ENCODE assay signal across 8 cellular contexts in the genomic region with DNA sequence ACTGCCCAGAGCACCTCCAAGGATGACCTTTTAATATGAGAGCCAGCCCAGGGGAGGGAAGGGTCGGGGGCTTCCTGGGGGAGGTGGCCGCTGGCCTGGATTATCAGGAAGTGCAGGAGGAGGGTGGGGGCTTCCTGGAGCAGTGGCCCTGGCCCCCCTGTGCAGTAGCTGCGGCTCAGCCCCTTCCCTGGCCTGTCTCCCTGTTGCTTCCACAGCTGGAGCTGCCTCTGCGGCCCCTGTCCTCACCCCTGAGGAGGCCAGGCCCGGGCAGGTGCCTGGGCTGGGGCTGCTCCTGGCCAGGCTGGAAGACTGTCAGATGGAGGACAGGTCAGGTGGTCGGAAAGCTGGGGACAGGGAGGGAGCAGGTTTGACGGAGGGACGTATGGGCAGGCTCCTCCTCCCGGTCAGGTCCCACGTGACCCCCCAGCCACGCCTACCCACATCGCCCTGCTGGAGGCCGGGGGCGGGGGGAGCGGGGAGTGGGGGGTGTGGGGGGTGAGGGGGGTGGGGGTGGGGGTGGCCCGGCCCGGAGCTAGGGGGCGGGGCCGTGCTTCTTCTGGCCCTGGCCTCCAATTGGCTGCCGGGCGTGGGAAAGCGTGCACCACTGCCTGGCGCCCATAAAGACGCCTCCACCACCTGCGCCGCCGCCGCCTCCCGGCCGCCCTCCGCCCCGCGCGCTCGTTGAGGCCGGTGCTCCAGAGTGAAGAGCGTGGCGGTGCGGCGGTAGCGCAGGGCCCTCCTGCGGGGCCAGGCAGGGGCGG. TPM values are rescaled to one million over a fixed set of nuclear protein-coding genes. Genes with fewer than 3 reads are reported as not detected.
DNase-seq lines count a peak whose midpoint lies in the region; ATAC-seq, FAIRE-seq and TF ChIP-seq lines count a peak whose summit lies in the region.

No MANE protein-coding gene starts in this region.

- no TSS peak for BruUV-seq in HepG2 (replicated peaks; lab: Mats Ljungman, UMichigan)

- CTCF ChIA-PET in A549 (lab: Yijun Ruan, JAX) (interaction anchor here (0.6 to 5.3 kb wide), 6 partner anchors 14 to 879 kb away, joined by 3 to 63 read pairs (median 20); a partner anchor contains a TSS), HepG2 (lab: Yijun Ruan, JAX; ENCODE audit: low intra/inter-chr PET ratio, low total read pairs) (no interaction called here)

- H3K27me3 ChIP-seq in HepG2 (ENCODE audit: control insufficient read depth in 1 of 2, insufficient read depth in 2 of 2, low read length in 2 of 2) = peaks cover 4 to 6% of the 10 kb centered on the region in 2 experiments; a peak in 2 of 5 replicates

- no peak for TF ChIP-seq RAD21 in A549 (conservative IDR thresholded peaks at IDR 0.05 in 1 of 2, IDR thresholded peaks at IDR 0.05 in 1 of 2)
- TF ChIP-seq RAD21 in HepG2 (CRISPR knock-in tag; IDR thresholded peaks at IDR 0.05) = no peak

- peak overlapping the region; percentile 76 for H3K9ac ChIP-seq in HepG2 (ENCODE audit: insufficient read depth, low read depth, low read length)

- 0% methylated on average over 2 of the region's 43 CpGs for WGBS in A549 (ENCODE audit: missing lambda C conversion rate)
- WGBS in HepG2 (ENCODE audit: low lambda C conversion rate) = 7% methylated on average over 3 of the region's 43 CpGs

- ATAC-seq in A549 = peak; percentile 64 to 79
- ATAC-seq in GM18861 (IDR thresholded peaks at IDR 0.05; ENCODE audit: unreplicated experiment) = peak; percentile 18
- ATAC-seq in HG03103 (IDR thresholded peaks at IDR 0.05; ENCODE audit: low read depth, unreplicated experiment) = peak; percentile 31
- ATAC-seq in HepG2 = peak; percentile 62

- FAIRE-seq in A549 (lab: Jason Lieb, UNC) (no peak), HepG2 (lab: Jason Lieb, UNC) (peak; percentile 28)

- H2AFZ ChIP-seq in HepG2 (ENCODE audit: low read length) = no peak overlapping the region

- peaks cover 8% of the 10 kb centered on the region for H3K27me3 Mint-ChIP-seq in activated CD4-positive, alpha-beta T cell treated with anti-CD3 and anti-CD28 coated beads, Interleukin-2, amount 10 ng/mL, durations not matched to agents 24 days and 14 days

- in situ Hi-C loops in HepG2 (cut with HindIII; ENCODE audit: extremely low pct_ligation_motif_present, low pct_unique_long_range_greater_than_20kb) = loop anchor here (5.0 kb wide), 1 partner anchor 134 kb away; a partner anchor contains a TSS

- no peaks in the 10 kb centered on the region for H3K9me3 ChIP-seq in A549
- no peaks in the 10 kb centered on the region for H3K9me3 ChIP-seq in HepG2 (ENCODE audit: low read length)

- H3K36me3 Mint-ChIP-seq in activated CD4-positive, alpha-beta T cell treated with anti-CD3 and anti-CD28 coated beads, Interleukin-2, amount 10 ng/mL, durations not matched to agents 24 days and 14 days (ENCODE audit: low read depth) = peaks cover 2% of the 10 kb centered on the region

- peak overlapping the region; percentile 89 to 91 for H3K27ac ChIP-seq in A549
- peak overlapping the region; percentile 51 for H3K27ac ChIP-seq in HepG2 (ENCODE audit: extremely low read length, insufficient read depth, low read length)

- peak overlapping the region; percentile 98 for H3K4me2 ChIP-seq in A549
- peak overlapping the region; percentile 85 for H3K4me2 ChIP-seq in HepG2 (ENCODE audit: low read depth, low read length)

- H3K79me2 ChIP-seq in HepG2 (ENCODE audit: insufficient read depth, low read length) = no peaks in the 10 kb centered on the region

- no peaks in the 10 kb centered on the region for H3K9me3 Mint-ChIP-seq in activated CD4-positive, alpha-beta T cell treated with anti-CD3 and anti-CD28 coated beads, Interleukin-2, amount 10 ng/mL, durations not matched to agents 24 days and 14 days

- intact Hi-C loops in activated CD4-positive, alpha-beta T cell treated with anti-CD3 and anti-CD28 coated beads, Interleukin-2, amount 10 ng/mL, durations not matched to agents 24 days and 14 days (cut with micrococcal nuclease) = loop anchor here (5.0 kb wide), 2 partner anchors 96 to 244 kb away; no protein-coding TSS in a partner anchor
- intact Hi-C loops in HepG2 (cut with micrococcal nuclease; ENCODE audit: unreplicated experiment) = loop anchor here (2.0 kb wide), 1 partner anchor 19 kb away; a partner anchor contains a TSS

- peaks cover 11% of the 10 kb centered on the region for H3K4me1 Mint-ChIP-seq in activated CD4-positive, alpha-beta T cell treated with anti-CD3 and anti-CD28 coated beads, Interleukin-2, amount 10 ng/mL, durations not matched to agents 24 days and 14 days

- H3K27ac Mint-ChIP-seq in activated CD4-positive, alpha-beta T cell treated with anti-CD3 and anti-CD28 coated beads, Interleukin-2, amount 10 ng/mL, durations not matched to agents 24 days and 14 days = peak overlapping the region; percentile 95

- DNase-seq in A549 (ENCODE audit: low read depth in 1 of 2, low spot score in 1 of 2) (peak; percentile 88 to 89), NCI-H460 (ENCODE audit: extremely low read depth, low read depth) (peak; percentile 78), dedifferentiated amniotic fluid mesenchymal stem cell (ENCODE audit: extremely low spot score) (peak; percentile 14), HepG2 (ENCODE audit: low spot score) (peak; percentile 87)
- peak; percentile 97 for DNase-seq in activated CD4-positive, alpha-beta T cell treated with anti-CD3 and anti-CD28 coated beads, Interleukin-2, amount 10 ng/mL, durations not matched to agents 24 days and 14 days
- DNase-seq in stimulated activated CD4-positive, alpha-beta T cell treated with anti-CD3 and anti-CD28 coated beads, TNF-alpha, amount 100 ng/mL, for 1 hour (ENCODE audit: low read depth in 3 of 3, low spot score in 1 of 3) = peak; percentile 73 to 81 (median 78)

- TF ChIP-seq POLR2A in A549 (IDR thresholded peaks at IDR 0.05; ENCODE audit: low read length) (peak; percentile 88), HepG2 (IDR thresholded peaks at IDR 0.05; ENCODE audit: insufficient read depth in 1 of 2, low read depth in 2 of 2, low read length in 2 of 2) (peak in 1 of 2 experiments; percentile 54; a peak in 2 of 4 replicates)

- H3K36me3 ChIP-seq in HepG2 (replicated peaks in 1 of 2; ENCODE audit: control insufficient read depth in 1 of 2, insufficient read depth in 2 of 2, low read length in 2 of 2) = no peaks in the 10 kb centered on the region

- H3K4me3 Mint-ChIP-seq in activated CD4-positive, alpha-beta T cell treated with anti-CD3 and anti-CD28 coated beads, Interleukin-2, amount 10 ng/mL, durations not matched to agents 24 days and 14 days = peak overlapping the region; percentile 93

- H4K20me1 ChIP-seq in HepG2 (ENCODE audit: insufficient read depth, low read length) = no peaks in the 10 kb centered on the region

- H3K4me1 ChIP-seq in A549 (peaks cover 37% of the 10 kb centered on the region), HepG2 (ENCODE audit: insufficient read depth, low read length) (peaks cover 77% of the 10 kb centered on the region)

- H3K4me3 ChIP-seq in A549 (peak overlapping the region; percentile 74), HepG2 (replicated peaks in 1 of 3; ENCODE audit: insufficient read depth in 1 of 3, low read depth in 2 of 3, low read length in 3 of 3) (peak overlapping the region; percentile 61 to 80 (median 64))

- TF ChIP-seq CTCF in A549 (IDR thresholded peaks at IDR 0.05) (no peak), HepG2 (CRISPR knock-in tag; IDR thresholded peaks at IDR 0.05) (no peak)

- POLR2A ChIA-PET in A549 (lab: Yijun Ruan, JAX) (interaction anchor here (1.0 to 1.9 kb wide), 5 partner anchors 20 to 351 kb away, joined by 3 to 13 read pairs (median 3); a partner anchor contains a TSS), HepG2 (lab: Yijun Ruan, JAX) (interaction anchor here (0.6 to 3.4 kb wide), 17 partner anchors 10 to 339 kb away, joined by 3 to 38 read pairs (median 5); a partner anchor contains a TSS)

- no peak for TF ChIP-seq EP300 in A549 (IDR thresholded peaks at IDR 0.05)
- TF ChIP-seq EP300 in HepG2 (IDR thresholded peaks at IDR 0.05; ENCODE audit: low read depth in 2 of 2, low read length in 2 of 2) = no peak
- no peak for TF ChIP-seq EP300 in HepG2 (CRISPR knock-in tag; IDR thresholded peaks at IDR 0.05; ENCODE audit: borderline replicate concordance)

RNA-seq across cellular contexts. Expression of a gene that starts 10.2 kb away (rescaled TPM):
- 0.16 and 0.29 TPM in 2 replicates for polyA plus RNA-seq in A549 (2011; rRNA removed)
- polyA plus RNA-seq in A549 (2012; cell fraction: cytosol; rRNA removed) = 0.16 and 0.25 TPM in 2 replicates
- 1.2 and 1.6 TPM in 2 replicates for polyA plus RNA-seq in A549 (2012; cell fraction: nucleus; rRNA removed)
- 0.22 to 0.31 TPM (median 0.25 TPM) in 3 replicates for polyA plus RNA-seq in A549 (2017; fragmentation: RNase III; extraction: RNeasy Plus Mini Kit Qiagen cat#74134 plus additional on column Dnase treatment)
- 0.29 and 0.34 TPM in 2 replicates for polyA minus RNA-seq in A549 (2011; rRNA and poly(A)+ RNA removed)
- total RNA-seq in NCI-H460 (2014; rRNA removed; shearing (Covaris generic)) = 1.5 and 2.5 TPM in 2 replicates
- 9.7 and 14.5 TPM in 2 replicates for polyA plus RNA-seq in NCI-H460 (2014; cell fraction: nucleus; rRNA removed)
- 207 and 209 TPM in 2 replicates for total RNA-seq in activated CD4-positive, alpha-beta T cell treated with anti-CD3 and anti-CD28 coated beads, Interleukin-2, amount 10 ng/mL, durations not matched to agents 24 days and 14 days
- 6.2 and 11.9 TPM in 2 replicates for total RNA-seq in HepG2 (2016; rRNA removed; fragmentation: Illumina TruSeq; extraction: Trizol)
- total RNA-seq in HepG2 (2016; cell fraction: cytosol; rRNA removed; fragmentation: Illumina TruSeq; extraction: Trizol; ENCODE audit: low read depth) = 7.1 and 8.0 TPM in 2 replicates
- total RNA-seq in HepG2 (2016; cell fraction: insoluble cytoplasmic fraction; rRNA removed; fragmentation: Illumina TruSeq; extraction: Trizol) = 5.5 and 13.2 TPM in 2 replicates
- total RNA-seq in HepG2 (2016; cell fraction: membrane; rRNA removed; fragmentation: Illumina TruSeq; extraction: Trizol) = 10.5 and 12.4 TPM in 2 replicates
- total RNA-seq in HepG2 (2016; cell fraction: nucleus; rRNA removed; fragmentation: Illumina TruSeq; extraction: Trizol) = 11.2 and 11.3 TPM in 2 replicates
- 49.9 and 70.7 TPM in 2 replicates for polyA plus RNA-seq in HepG2 (2011; rRNA removed)
- 24.2 and 35.1 TPM in 2 replicates for polyA plus RNA-seq in HepG2 (2011; cell fraction: cytosol; rRNA removed)
- polyA plus RNA-seq in HepG2 (2011; cell fraction: nucleus; rRNA removed) = 534 and 601 TPM in 2 replicates
- polyA plus RNA-seq in HepG2 (2012) = 20.3 and 22.1 TPM in 2 replicates
- polyA plus RNA-seq in HepG2 (2016; cell fraction: cytosol; fragmentation: Illumina TruSeq; extraction: Trizol; ENCODE audit: low read depth) = 6.2 and 6.4 TPM in 2 replicates
- polyA plus RNA-seq in HepG2 (2016; cell fraction: insoluble cytoplasmic fraction; fragmentation: Illumina TruSeq; extraction: Trizol; ENCODE audit: low read depth) = 5.6 and 7.2 TPM in 2 replicates
- 9.0 and 10.4 TPM in 2 replicates for polyA plus RNA-seq in HepG2 (2016; cell fraction: membrane; fragmentation: Illumina TruSeq; extraction: Trizol; ENCODE audit: low read depth)
- polyA plus RNA-seq in HepG2 (2016; cell fraction: nucleus; fragmentation: Illumina TruSeq; extraction: Trizol; ENCODE audit: insufficient read depth, low read depth) = 35.7 and 39.2 TPM in 2 replicates
- 0.61 and 40.6 TPM in 2 replicates for polyA minus RNA-seq in HepG2 (2011; rRNA and poly(A)+ RNA removed; ENCODE audit: low replicate concordance)
- 12.6 and 13.8 TPM in 2 replicates for polyA minus RNA-seq in HepG2 (2011; cell fraction: cytosol; rRNA and poly(A)+ RNA removed)
- 32.2 and 34.3 TPM in 2 replicates for polyA minus RNA-seq in HepG2 (2011; cell fraction: nucleus; rRNA and poly(A)+ RNA removed)

RNA-seq across cellular contexts. Expression of a gene that starts 15.9 kb away (rescaled TPM):
- polyA plus RNA-seq in A549 (2011; rRNA removed) = not detected in 2 replicates
- not detected in 2 replicates for polyA plus RNA-seq in A549 (2012; cell fraction: cytosol; rRNA removed)
- polyA plus RNA-seq in A549 (2012; cell fraction: nucleus; rRNA removed) = 0.04 and 0.07 TPM in 2 replicates
- not detected in 3 replicates for polyA plus RNA-seq in A549 (2017; fragmentation: RNase III; extraction: RNeasy Plus Mini Kit Qiagen cat#74134 plus additional on column Dnase treatment)
- not detected in 2 replicates for polyA minus RNA-seq in A549 (2011; rRNA and poly(A)+ RNA removed)
- not detected in 2 replicates for total RNA-seq in NCI-H460 (2014; rRNA removed; shearing (Covaris generic))
- not detected in 2 replicates for polyA plus RNA-seq in NCI-H460 (2014; cell fraction: nucleus; rRNA removed)
- not detected in 2 replicates for total RNA-seq in activated CD4-positive, alpha-beta T cell treated with anti-CD3 and anti-CD28 coated beads, Interleukin-2, amount 10 ng/mL, durations not matched to agents 24 days and 14 days
- not detected in 2 replicates for total RNA-seq in HepG2 (2016; rRNA removed; fragmentation: Illumina TruSeq; extraction: Trizol)
- not detected in 2 replicates for total RNA-seq in HepG2 (2016; cell fraction: cytosol; rRNA removed; fragmentation: Illumina TruSeq; extraction: Trizol; ENCODE audit: low read depth)
- not detected in 2 replicates for total RNA-seq in HepG2 (2016; cell fraction: insoluble cytoplasmic fraction; rRNA removed; fragmentation: Illumina TruSeq; extraction: Trizol)
- not detected in 2 replicates for total RNA-seq in HepG2 (2016; cell fraction: membrane; rRNA removed; fragmentation: Illumina TruSeq; extraction: Trizol)
- total RNA-seq in HepG2 (2016; cell fraction: nucleus; rRNA removed; fragmentation: Illumina TruSeq; extraction: Trizol) = not detected in 2 replicates
- polyA plus RNA-seq in HepG2 (2011; rRNA removed) = 0.05 TPM in 1 of 2 replicates, not detected in the other
- not detected in 2 replicates for polyA plus RNA-seq in HepG2 (2011; cell fraction: cytosol; rRNA removed)
- polyA plus RNA-seq in HepG2 (2011; cell fraction: nucleus; rRNA removed) = not detected in 2 replicates
- not detected in 2 replicates for polyA plus RNA-seq in HepG2 (2012)
- not detected in 2 replicates for polyA plus RNA-seq in HepG2 (2016; cell fraction: cytosol; fragmentation: Illumina TruSeq; extraction: Trizol; ENCODE audit: low read depth)
- polyA plus RNA-seq in HepG2 (2016; cell fraction: insoluble cytoplasmic fraction; fragmentation: Illumina TruSeq; extraction: Trizol; ENCODE audit: low read depth) = not detected in 2 replicates
- not detected in 2 replicates for polyA plus RNA-seq in HepG2 (2016; cell fraction: membrane; fragmentation: Illumina TruSeq; extraction: Trizol; ENCODE audit: low read depth)
- not detected in 2 replicates for polyA plus RNA-seq in HepG2 (2016; cell fraction: nucleus; fragmentation: Illumina TruSeq; extraction: Trizol; ENCODE audit: insufficient read depth, low read depth)
- not detected in 2 replicates for polyA minus RNA-seq in HepG2 (2011; rRNA and poly(A)+ RNA removed; ENCODE audit: low replicate concordance)
- not detected in 2 replicates for polyA minus RNA-seq in HepG2 (2011; cell fraction: cytosol; rRNA and poly(A)+ RNA removed)
- polyA minus RNA-seq in HepG2 (2011; cell fraction: nucleus; rRNA and poly(A)+ RNA removed) = not detected in 2 replicates

RNA-seq across cellular contexts. Expression of a gene that starts 19.5 kb away (rescaled TPM):
- 8.1 and 8.3 TPM in 2 replicates for polyA plus RNA-seq in A549 (2011; rRNA removed)
- polyA plus RNA-seq in A549 (2012; cell fraction: cytosol; rRNA removed) = 14.2 and 14.9 TPM in 2 replicates
- 61.3 and 73.3 TPM in 2 replicates for polyA plus RNA-seq in A549 (2012; cell fraction: nucleus; rRNA removed)
- polyA plus RNA-seq in A549 (2017; fragmentation: RNase III; extraction: RNeasy Plus Mini Kit Qiagen cat#74134 plus additional on column Dnase treatment) = 13.4 to 16.1 TPM (median 13.8 TPM) in 3 replicates
- 13.1 and 27.0 TPM in 2 replicates for polyA minus RNA-seq in A549 (2011; rRNA and poly(A)+ RNA removed)
- 9.5 and 12.5 TPM in 2 replicates for total RNA-seq in NCI-H460 (2014; rRNA removed; shearing (Covaris generic))
- polyA plus RNA-seq in NCI-H460 (2014; cell fraction: nucleus; rRNA removed) = 61.0 and 64.2 TPM in 2 replicates
- 55.2 and 56.7 TPM in 2 replicates for total RNA-seq in activated CD4-positive, alpha-beta T cell treated with anti-CD3 and anti-CD28 coated beads, Interleukin-2, amount 10 ng/mL, durations not matched to agents 24 days and 14 days
- 9.2 and 19.3 TPM in 2 replicates for total RNA-seq in HepG2 (2016; rRNA removed; fragmentation: Illumina TruSeq; extraction: Trizol)
- total RNA-seq in HepG2 (2016; cell fraction: cytosol; rRNA removed; fragmentation: Illumina TruSeq; extraction: Trizol; ENCODE audit: low read depth) = 15.2 and 19.7 TPM in 2 replicates
- total RNA-seq in HepG2 (2016; cell fraction: insoluble cytoplasmic fraction; rRNA removed; fragmentation: Illumina TruSeq; extraction: Trizol) = 9.5 and 17.6 TPM in 2 replicates
- 5.3 and 5.7 TPM in 2 replicates for total RNA-seq in HepG2 (2016; cell fraction: membrane; rRNA removed; fragmentation: Illumina TruSeq; extraction: Trizol)
- 19.2 TPM in 2 replicates for total RNA-seq in HepG2 (2016; cell fraction: nucleus; rRNA removed; fragmentation: Illumina TruSeq; extraction: Trizol)
- 17.2 and 17.4 TPM in 2 replicates for polyA plus RNA-seq in HepG2 (2011; rRNA removed)
- polyA plus RNA-seq in HepG2 (2011; cell fraction: cytosol; rRNA removed) = 7.9 and 10.5 TPM in 2 replicates
- 84.3 and 91.7 TPM in 2 replicates for polyA plus RNA-seq in HepG2 (2011; cell fraction: nucleus; rRNA removed)
- 11.1 and 12.3 TPM in 2 replicates for polyA plus RNA-seq in HepG2 (2012)
- 0.83 and 1.3 TPM in 2 replicates for polyA plus RNA-seq in HepG2 (2016; cell fraction: cytosol; fragmentation: Illumina TruSeq; extraction: Trizol; ENCODE audit: low read depth)
- polyA plus RNA-seq in HepG2 (2016; cell fraction: insoluble cytoplasmic fraction; fragmentation: Illumina TruSeq; extraction: Trizol; ENCODE audit: low read depth) = 6.9 and 9.3 TPM in 2 replicates
- 1.5 and 2.2 TPM in 2 replicates for polyA plus RNA-seq in HepG2 (2016; cell fraction: membrane; fragmentation: Illumina TruSeq; extraction: Trizol; ENCODE audit: low read depth)
- polyA plus RNA-seq in HepG2 (2016; cell fraction: nucleus; fragmentation: Illumina TruSeq; extraction: Trizol; ENCODE audit: insufficient read depth, low read depth) = 33.9 and 43.9 TPM in 2 replicates
- polyA minus RNA-seq in HepG2 (2011; rRNA and poly(A)+ RNA removed; ENCODE audit: low replicate concordance) = 27.8 and 43.6 TPM in 2 replicates
- 14.8 and 18.2 TPM in 2 replicates for polyA minus RNA-seq in HepG2 (2011; cell fraction: cytosol; rRNA and poly(A)+ RNA removed)
- 56.7 and 65.1 TPM in 2 replicates for polyA minus RNA-seq in HepG2 (2011; cell fraction: nucleus; rRNA and poly(A)+ RNA removed)

RNA-seq across cellular contexts. Expression of a gene that starts 40.6 kb away (rescaled TPM):
- polyA plus RNA-seq in A549 (2011; rRNA removed) = 4.4 and 6.6 TPM in 2 replicates
- 14.3 and 19.8 TPM in 2 replicates for polyA plus RNA-seq in A549 (2012; cell fraction: cytosol; rRNA removed)
- polyA plus RNA-seq in A549 (2012; cell fraction: nucleus; rRNA removed) = 29.8 and 31.3 TPM in 2 replicates
- polyA plus RNA-seq in A549 (2017; fragmentation: RNase III; extraction: RNeasy Plus Mini Kit Qiagen cat#74134 plus additional on column Dnase treatment) = 14.7 to 17.4 TPM (median 16.4 TPM) in 3 replicates
- polyA minus RNA-seq in A549 (2011; rRNA and poly(A)+ RNA removed) = 4.5 and 5.9 TPM in 2 replicates
- total RNA-seq in NCI-H460 (2014; rRNA removed; shearing (Covaris generic)) = 4.7 and 7.2 TPM in 2 replicates
- 25.9 and 71.9 TPM in 2 replicates for polyA plus RNA-seq in NCI-H460 (2014; cell fraction: nucleus; rRNA removed)
- total RNA-seq in activated CD4-positive, alpha-beta T cell treated with anti-CD3 and anti-CD28 coated beads, Interleukin-2, amount 10 ng/mL, durations not matched to agents 24 days and 14 days = 42.3 and 43.5 TPM in 2 replicates
- total RNA-seq in HepG2 (2016; rRNA removed; fragmentation: Illumina TruSeq; extraction: Trizol) = 14.1 and 16.8 TPM in 2 replicates
- total RNA-seq in HepG2 (2016; cell fraction: cytosol; rRNA removed; fragmentation: Illumina TruSeq; extraction: Trizol; ENCODE audit: low read depth) = 3.3 and 4.6 TPM in 2 replicates
- total RNA-seq in HepG2 (2016; cell fraction: insoluble cytoplasmic fraction; rRNA removed; fragmentation: Illumina TruSeq; extraction: Trizol) = 14.4 and 15.6 TPM in 2 replicates
- total RNA-seq in HepG2 (2016; cell fraction: membrane; rRNA removed; fragmentation: Illumina TruSeq; extraction: Trizol) = 9.8 and 9.9 TPM in 2 replicates
- 8.9 and 10.7 TPM in 2 replicates for total RNA-seq in HepG2 (2016; cell fraction: nucleus; rRNA removed; fragmentation: Illumina TruSeq; extraction: Trizol)
- 22.1 and 29.5 TPM in 2 replicates for polyA plus RNA-seq in HepG2 (2011; rRNA removed)
- 24.7 and 29.1 TPM in 2 replicates for polyA plus RNA-seq in HepG2 (2011; cell fraction: cytosol; rRNA removed)
- 72.9 and 75.2 TPM in 2 replicates for polyA plus RNA-seq in HepG2 (2011; cell fraction: nucleus; rRNA removed)
- 22.4 and 26.9 TPM in 2 replicates for polyA plus RNA-seq in HepG2 (2012)
- 4.6 and 4.8 TPM in 2 replicates for polyA plus RNA-seq in HepG2 (2016; cell fraction: cytosol; fragmentation: Illumina TruSeq; extraction: Trizol; ENCODE audit: low read depth)
- 20.7 and 24.0 TPM in 2 replicates for polyA plus RNA-seq in HepG2 (2016; cell fraction: insoluble cytoplasmic fraction; fragmentation: Illumina TruSeq; extraction: Trizol; ENCODE audit: low read depth)
- 11.7 and 12.0 TPM in 2 replicates for polyA plus RNA-seq in HepG2 (2016; cell fraction: membrane; fragmentation: Illumina TruSeq; extraction: Trizol; ENCODE audit: low read depth)
- polyA plus RNA-seq in HepG2 (2016; cell fraction: nucleus; fragmentation: Illumina TruSeq; extraction: Trizol; ENCODE audit: insufficient read depth, low read depth) = 24.3 and 25.8 TPM in 2 replicates
- polyA minus RNA-seq in HepG2 (2011; rRNA and poly(A)+ RNA removed; ENCODE audit: low replicate concordance) = 3.8 and 32.9 TPM in 2 replicates
- 16.2 and 16.4 TPM in 2 replicates for polyA minus RNA-seq in HepG2 (2011; cell fraction: cytosol; rRNA and poly(A)+ RNA removed)
- 5.8 and 7.5 TPM in 2 replicates for polyA minus RNA-seq in HepG2 (2011; cell fraction: nucleus; rRNA and poly(A)+ RNA removed)

Comparison
In these comparisons a context has a peak if more than half of its experiments do, and no peak if none do; other contexts are left out.
1. Peak in every context shown above with its lines: DNase-seq, ATAC-seq, H3K4me3 ChIP-seq and H3K27ac ChIP-seq.
2. ATAC-seq: peak in every context shown above with its lines; median percentile 72 in A549; 62 in HepG2; 31 in HG03103; 18 in GM18861.
3. DNase-seq: peak in every context shown above with its lines; median percentile 97 in activated CD4-positive, alpha-beta T cell treated with anti-CD3 and anti-CD28 coated beads, Interleukin-2, amount 10 ng/mL, durations not matched to agents 24 days and 14 days; 88 in A549; 87 in HepG2; 78 in NCI-H460; 78 in stimulated activated CD4-positive, alpha-beta T cell treated with anti-CD3 and anti-CD28 coated beads, TNF-alpha, amount 100 ng/mL, for 1 hour; 14 in dedifferentiated amniotic fluid mesenchymal stem cell.
4. RNA of a gene that starts 10.2 kb away (total RNA-seq): 207 to 209 TPM in activated CD4-positive, alpha-beta T cell treated with anti-CD3 and anti-CD28 coated beads, Interleukin-2, amount 10 ng/mL, durations not matched to agents 24 days and 14 days; 5.5 to 13.2 TPM in HepG2 and 1.5 to 2.5 TPM in NCI-H460; every median in the first group is over 10 times any median in the second.